In genomic region chr22:36333632-36334031, GRCh38 we compare ENCODE assay signal across 9 cellular contexts. TPM values are rescaled to one million over a fixed set of nuclear protein-coding genes. Genes with fewer than 3 reads are reported as not detected.
DNase-seq lines count a peak whose midpoint lies in the region; ATAC-seq and TF ChIP-seq lines count a peak whose summit lies in the region.
"Had no signal": no experiment of that assay in that cellular context is flagged by ENCODE, and none has a peak within 500 bp of the region (broad histone marks: within the 10 kb centered on the region; RNA-seq: fewer than 3 reads in every experiment).

No MANE protein-coding gene starts in this region.

- H3K27ac ChIP-seq in lung (ENCODE audit: low read depth in 1 of 2, low read length in 1 of 2) (peak overlapping the region; percentile 95 to 97), testis (peak overlapping the region; percentile 74 to 92)

- H3K36me3 ChIP-seq in lung (ENCODE audit: control insufficient read depth in 2 of 2, insufficient read depth in 2 of 2, low read length in 2 of 2) (peaks cover 6 to 39% of the 10 kb centered on the region in 2 donors), testis (ENCODE audit: low read depth, missing control alignments) (no peaks in the 10 kb centered on the region)

- no peak for ATAC-seq in activated naive CD8-positive, alpha-beta T cell treated with anti-CD3 and anti-CD28 coated beads, Interleukin-2, amount 10 ng/mL, durations not matched to agents 7 days and 5 days (ENCODE audit: low read depth)
- ATAC-seq in lung (ENCODE audit: insufficient read depth, low FRiP score): no peak

- H3K36me3 Mint-ChIP-seq in activated CD4-positive, alpha-beta T cell treated with anti-CD3 and anti-CD28 coated beads, Interleukin-2, amount 10 ng/mL, durations not matched to agents 7 days and 5 days (ENCODE audit: low read depth): peaks cover 93% of the 10 kb centered on the region
- H3K36me3 Mint-ChIP-seq in activated naive CD8-positive, alpha-beta T cell treated with anti-CD3 and anti-CD28 coated beads, Interleukin-2, amount 10 ng/mL, durations not matched to agents 7 days and 5 days: peaks cover 58% of the 10 kb centered on the region

- CTCF ChIA-PET in activated CD4-positive, alpha-beta T cell treated with anti-CD3 and anti-CD28 coated beads, Interleukin-2, amount 10 ng/mL, durations not matched to agents 7 days and 5 days (lab: Charles Lee): interaction anchor here (0.7 to 4.8 kb wide), 11 partner anchors 9 to 153 kb away, joined by 3 to 23 read pairs (median 3); partner anchors contain the start of gene APOL2

- no peak for TF ChIP-seq POLR2A in testis (IDR thresholded peaks at IDR 0.05)

- no peaks in the 10 kb centered on the region for H3K9me3 ChIP-seq in lung (ENCODE audit: control insufficient read depth in 2 of 2, insufficient read depth in 1 of 2, low read length in 1 of 2)
- no peaks in the 10 kb centered on the region for H3K9me3 ChIP-seq in testis

- H3K4me3 ChIP-seq in lung (no peak overlapping the region), testis (no peak overlapping the region)

- H3K4me3 Mint-ChIP-seq in activated CD4-positive, alpha-beta T cell treated with anti-CD3 and anti-CD28 coated beads, Interleukin-2, amount 10 ng/mL, durations not matched to agents 7 days and 5 days: peak overlapping the region; percentile 72
- peak overlapping the region; percentile 74 for H3K4me3 Mint-ChIP-seq in activated naive CD8-positive, alpha-beta T cell treated with anti-CD3 and anti-CD28 coated beads, Interleukin-2, amount 10 ng/mL, durations not matched to agents 7 days and 5 days

- WGBS in lung, 2 donors: 21 to 44% methylated on average over 4 of the region's 4 CpGs
- WGBS in testis, 2 donors: 53 to 58% methylated on average over 4 of the region's 4 CpGs

- intact Hi-C loops in testis (cut with DNase I; ENCODE audit: low total_unique reads): no loop called here

- H3K27me3 Mint-ChIP-seq in activated CD4-positive, alpha-beta T cell treated with anti-CD3 and anti-CD28 coated beads, Interleukin-2, amount 10 ng/mL, durations not matched to agents 7 days and 5 days: no peaks in the 10 kb centered on the region
- no peaks in the 10 kb centered on the region for H3K27me3 Mint-ChIP-seq in activated naive CD8-positive, alpha-beta T cell treated with anti-CD3 and anti-CD28 coated beads, Interleukin-2, amount 10 ng/mL, durations not matched to agents 7 days and 5 days

- no peak for DNase-seq in activated CD4-positive, alpha-beta T cell treated with anti-CD3 and anti-CD28 coated beads, Interleukin-2, amount 10 ng/mL, durations not matched to agents 7 days and 5 days
- no peak for DNase-seq in activated CD4-positive, alpha-beta T cell treated with anti-CD3 and anti-CD28 coated beads, Interleukin-2, amount 50 U/mL, for 1 hour
- no peak for DNase-seq in activated naive CD8-positive, alpha-beta T cell treated with anti-CD3 and anti-CD28 coated beads, Interleukin-2, amount 10 ng/mL, durations not matched to agents 7 days and 5 days
- DNase-seq in lung (ENCODE audit: low spot score): no peak
- no peak for DNase-seq in testis
- DNase-seq in NK-92 (lab: John Stamatoyannopoulos, UW; ENCODE audit: unreplicated experiment): no peak
- no peak for DNase-seq in NCI-H146 treated with DMSO at 0.1 percent for 48 hours (lab: John Stamatoyannopoulos, UW; ENCODE audit: unreplicated experiment)
- DNase-seq in glomerular visceral epithelial cell (ENCODE audit: extremely low spot score): no peak
- DNase-seq: NCI-H1092 treated with DMSO at 0.1 percent for 48 hours had no signal

- H3K27ac Mint-ChIP-seq in activated CD4-positive, alpha-beta T cell treated with anti-CD3 and anti-CD28 coated beads, Interleukin-2, amount 10 ng/mL, durations not matched to agents 7 days and 5 days: peak overlapping the region; percentile 99
- H3K27ac Mint-ChIP-seq in activated naive CD8-positive, alpha-beta T cell treated with anti-CD3 and anti-CD28 coated beads, Interleukin-2, amount 10 ng/mL, durations not matched to agents 7 days and 5 days: peak overlapping the region; percentile 98

- H3K9me3 Mint-ChIP-seq in activated CD4-positive, alpha-beta T cell treated with anti-CD3 and anti-CD28 coated beads, Interleukin-2, amount 10 ng/mL, durations not matched to agents 7 days and 5 days: no peaks in the 10 kb centered on the region
- H3K9me3 Mint-ChIP-seq in activated naive CD8-positive, alpha-beta T cell treated with anti-CD3 and anti-CD28 coated beads, Interleukin-2, amount 10 ng/mL, durations not matched to agents 7 days and 5 days: no peaks in the 10 kb centered on the region

- no peaks in the 10 kb centered on the region for H3K27me3 ChIP-seq in lung (ENCODE audit: control insufficient read depth, insufficient read depth)
- no peaks in the 10 kb centered on the region for H3K27me3 ChIP-seq in testis

- TF ChIP-seq CTCF in lung (IDR thresholded peaks at IDR 0.05; ENCODE audit: control extremely low read depth, extremely low read depth) (no peak), testis (IDR thresholded peaks at IDR 0.05) (no peak)

- POLR2A ChIA-PET in activated CD4-positive, alpha-beta T cell treated with anti-CD3 and anti-CD28 coated beads, Interleukin-2, amount 10 ng/mL, durations not matched to agents 7 days and 5 days (lab: Charles Lee): interaction anchor here (0.7 to 1.6 kb wide), 3 partner anchors 23 to 46 kb away, joined by 3 to 9 read pairs (median 3); no protein-coding TSS in a partner anchor
- POLR2A ChIA-PET in activated naive CD8-positive, alpha-beta T cell treated with anti-CD3 and anti-CD28 coated beads, Interleukin-2, amount 10 ng/mL, durations not matched to agents 7 days and 5 days (lab: Charles Lee): interaction anchor here (0.9 to 4.5 kb wide), 8 partner anchors 12 to 52 kb away, joined by 4 to 62 read pairs (median 15); partner anchors contain the start of gene MYH9

- H3K4me1 Mint-ChIP-seq in activated CD4-positive, alpha-beta T cell treated with anti-CD3 and anti-CD28 coated beads, Interleukin-2, amount 10 ng/mL, durations not matched to agents 7 days and 5 days: peaks cover 96% of the 10 kb centered on the region
- peaks cover 87% of the 10 kb centered on the region for H3K4me1 Mint-ChIP-seq in activated naive CD8-positive, alpha-beta T cell treated with anti-CD3 and anti-CD28 coated beads, Interleukin-2, amount 10 ng/mL, durations not matched to agents 7 days and 5 days

- H3K4me1 ChIP-seq in lung (ENCODE audit: control insufficient read depth in 2 of 2, insufficient read depth in 2 of 2, low read length in 2 of 2): peaks cover 47 to 64% of the 10 kb centered on the region in 2 donors
- peaks cover 77% of the 10 kb centered on the region for H3K4me1 ChIP-seq in testis

RNA-seq across cellular contexts. Expression of gene MYH9, which starts 54.1 kb away (rescaled TPM):
- 1,000 to 10,000 TPM in 1 of 2 experiments, 100 to 1,000 TPM in 1; 881 to 1,009 TPM for total RNA-seq in activated CD4-positive, alpha-beta T cell treated with anti-CD3 and anti-CD28 coated beads, Interleukin-2, amount 10 ng/mL, durations not matched to agents 7 days and 5 days
- 100 to 1,000 TPM; 803 to 821 TPM for total RNA-seq in activated naive CD8-positive, alpha-beta T cell treated with anti-CD3 and anti-CD28 coated beads, Interleukin-2, amount 10 ng/mL, durations not matched to agents 7 days and 5 days
- total RNA-seq in lung (100 to 1,000 TPM; 398 to 667 TPM), testis (100 to 1,000 TPM; 141 to 146 TPM)
- polyA plus RNA-seq in lung (100 to 1,000 TPM; 184 to 266 TPM), testis (ENCODE audit: insufficient read depth, low read depth, low replicate concordance) (129 TPM)
